ENCODE assay signal across 12 cellular contexts in genomic region chr10:89419548-89419947, GRCh38. TPM values are rescaled to one million over a fixed set of nuclear protein-coding genes. Genes with fewer than 3 reads are reported as not detected.
A peak's percentile ranks its signal among the peaks of the same experiment; 100 is the strongest.
DNase-seq lines count a peak whose midpoint lies in the region; ATAC-seq and TF ChIP-seq lines count a peak whose summit lies in the region.
"Had no signal": no experiment of that assay in that cellular context is flagged by ENCODE, and none has a peak within 500 bp of the region (broad histone marks: within the 10 kb centered on the region; RNA-seq: fewer than 3 reads in every experiment).

No MANE protein-coding gene starts in this region.

- no peaks in the 10 kb centered on the region for H3K27me3 ChIP-seq in gastroesophageal sphincter
- H3K27me3 ChIP-seq: breast epithelium, transverse colon had no signal

- POLR2A ChIA-PET in AG04449 (lab: Yijun Ruan, JAX) (no interaction called here), activated B cell treated with CpG ODN at 0.5 μM for 24 hours (lab: Charles Lee) (no interaction called here)

- no peak for TF ChIP-seq POLR2A in gastroesophageal sphincter (IDR thresholded peaks at IDR 0.05)

- H3K27ac Mint-ChIP-seq in activated B cell treated with CpG ODN at 0.5 μM for 24 hours = peak overlapping the region; percentile 30

- H3K9me3 ChIP-seq in gastroesophageal sphincter = no peaks in the 10 kb centered on the region
- H3K9me3 ChIP-seq: breast epithelium, transverse colon had no signal

- H3K4me1 ChIP-seq in gastroesophageal sphincter = peaks cover 0 to 54% (median 0%) of the 10 kb centered on the region in 3 donors
- H3K4me1 ChIP-seq: breast epithelium had no signal

- peak; percentile 14 for TF ChIP-seq CTCF in AG04449 (IDR thresholded peaks at IDR 0.05; ENCODE audit: insufficient read depth, low read length, missing control alignments)
- TF ChIP-seq CTCF in GM12864 (IDR thresholded peaks at IDR 0.05; ENCODE audit: low read depth, low read length, missing control alignments) = peak; percentile 40
- no peak for TF ChIP-seq CTCF in activated B cell treated with CpG ODN at 0.5 μM for 24 hours (IDR thresholded peaks at IDR 0.05)
- TF ChIP-seq CTCF in gastroesophageal sphincter (IDR thresholded peaks at IDR 0.05) = peak in 3 of 4 experiments; percentile 11 to 39 (median 34)

- H3K4me1 Mint-ChIP-seq in activated B cell treated with CpG ODN at 0.5 μM for 24 hours = peaks cover 59% of the 10 kb centered on the region

- WGBS in gastroesophageal sphincter (ENCODE audit: low coverage in 1 of 2), 2 donors = 11 to 40% methylated on average over 2 to 3 of the region's 3 CpGs

- no peak for TF ChIP-seq EP300 in gastroesophageal sphincter (IDR thresholded peaks at IDR 0.05)

- peaks cover 0 to 27% of the 10 kb centered on the region in 2 donors for H3K36me3 ChIP-seq in gastroesophageal sphincter
- H3K36me3 ChIP-seq: breast epithelium had no signal

- peak overlapping the region; percentile 11 for H3K4me3 Mint-ChIP-seq in activated B cell treated with CpG ODN at 0.5 μM for 24 hours

- DNase-seq in AG04449 (ENCODE audit: low read depth, low spot score) (no peak), GM12864 (ENCODE audit: low read depth) (no peak), activated B cell treated with CpG ODN at 0.5 μM for 24 hours (no peak), NCI-H2107 (lab: John Stamatoyannopoulos, UW) (no peak), DMS114 treated with DMSO at 0.1 percent for 48 hours (lab: John Stamatoyannopoulos, UW; ENCODE audit: unreplicated experiment) (no peak)
- DNase-seq: occipital lobe, transverse colon had no signal

- intact Hi-C loops in activated B cell treated with CpG ODN at 0.5 μM for 24 hours (cut with micrococcal nuclease) = loop anchor here (5.0 to 10.0 kb wide), 4 partner anchors 427 to 1438 kb away; partner anchors contain the start of genes FAS, HTR7 and STAMBPL1

- no peaks in the 10 kb centered on the region for H3K27me3 Mint-ChIP-seq in activated B cell treated with CpG ODN at 0.5 μM for 24 hours

- H3K9me3 Mint-ChIP-seq in activated B cell treated with CpG ODN at 0.5 μM for 24 hours = no peaks in the 10 kb centered on the region

- ATAC-seq in activated B cell treated with CpG ODN at 0.5 μM for 24 hours (ENCODE audit: low read depth) = no peak
- ATAC-seq in gastroesophageal sphincter = no peak
- ATAC-seq in GM19397 (IDR thresholded peaks at IDR 0.05; ENCODE audit: unreplicated experiment) = no peak
- no peak for ATAC-seq in GM19395 (IDR thresholded peaks at IDR 0.05; ENCODE audit: unreplicated experiment)
- ATAC-seq: Right ventricle myocardium inferior had no signal

- peaks cover 51% of the 10 kb centered on the region for H3K36me3 Mint-ChIP-seq in activated B cell treated with CpG ODN at 0.5 μM for 24 hours (ENCODE audit: low read depth)

- H3K4me3 ChIP-seq in AG04449 (ENCODE audit: low read depth, low read length) (no peak overlapping the region), GM12864 (ENCODE audit: low read depth, low read length) (no peak overlapping the region), gastroesophageal sphincter (no peak overlapping the region)
- H3K4me3 ChIP-seq: breast epithelium, transverse colon had no signal

- peak overlapping the region in 1 of 4 donors; percentile 27 for H3K27ac ChIP-seq in gastroesophageal sphincter
- H3K27ac ChIP-seq: breast epithelium had no signal

- CTCF ChIA-PET in AG04449 (lab: Yijun Ruan, JAX) = interaction anchor here (1.2 to 2.8 kb wide), 7 partner anchors 13 to 145 kb away, joined by 3 to 11 read pairs (median 5); no protein-coding TSS in a partner anchor
- CTCF ChIA-PET in activated B cell treated with CpG ODN at 0.5 μM for 24 hours (lab: Charles Lee) = interaction anchor here (1.0 to 1.8 kb wide), 2 partner anchors 26 to 157 kb away, joined by 3 to 4 read pairs; no protein-coding TSS in a partner anchor

RNA-seq across cellular contexts. Expression of gene IFIT5, which starts 5.2 kb away (rescaled TPM):
- total RNA-seq in activated B cell treated with CpG ODN at 0.5 μM for 24 hours (20.0 and 21.3 TPM in 2 replicates), gastroesophageal sphincter (10 to 100 TPM; 14.9 to 30.0 (median 27.3) TPM)

RNA-seq across cellular contexts. Expression of gene IFIT1, which starts 27.1 kb away (rescaled TPM):
- total RNA-seq in activated B cell treated with CpG ODN at 0.5 μM for 24 hours = 0.95 and 1.3 TPM in 2 replicates
- total RNA-seq in gastroesophageal sphincter = 10 to 100 TPM; 10.3 to 16.5 (median 15.2) TPM

RNA-seq across cellular contexts. Expression of gene IFIT1B, which starts 41.7 kb away (rescaled TPM):
- total RNA-seq in activated B cell treated with CpG ODN at 0.5 μM for 24 hours (not detected in 2 replicates), gastroesophageal sphincter (not detected)
- total RNA-seq: breast epithelium, Right ventricle myocardium inferior, transverse colon had no signal
